Comparison of ENCODE assay signal across 11 cellular contexts in genomic region chr1:37817481-37817880, GRCh38. TPM values are rescaled to one million over a fixed set of nuclear protein-coding genes. Genes with fewer than 3 reads are reported as not detected.
DNase-seq lines count a peak whose midpoint lies in the region; ATAC-seq and TF ChIP-seq lines count a peak whose summit lies in the region.
"Had no signal": no experiment of that assay in that cellular context is flagged by ENCODE, and none has a peak within 500 bp of the region (broad histone marks: within the 10 kb centered on the region; RNA-seq: fewer than 3 reads in every experiment).

No MANE protein-coding gene starts in this region.

- H3K9me3 ChIP-seq in DOHH2 (ENCODE audit: control insufficient read depth, insufficient read depth, low read length): no peaks in the 10 kb centered on the region
- no peaks in the 10 kb centered on the region for H3K9me3 ChIP-seq in esophagus squamous epithelium
- no peaks in the 10 kb centered on the region for H3K9me3 ChIP-seq in colonic mucosa
- no peaks in the 10 kb centered on the region for H3K9me3 ChIP-seq in CD4-positive, alpha-beta T cell (ENCODE audit: control insufficient read depth, low read length)
- H3K9me3 ChIP-seq: psoas muscle had no signal

- H3K27me3 ChIP-seq in DOHH2 (ENCODE audit: control insufficient read depth, low read length) (no peaks in the 10 kb centered on the region), esophagus squamous epithelium (no peaks in the 10 kb centered on the region), colonic mucosa (no peaks in the 10 kb centered on the region)
- H3K27me3 ChIP-seq in CD4-positive, alpha-beta T cell (ENCODE audit: control insufficient read depth, insufficient read depth, low read length): no peaks in the 10 kb centered on the region

- H3K27me3 Mint-ChIP-seq in CD4-positive, alpha-beta T cell: no peaks in the 10 kb centered on the region

- H3K9me2 ChIP-seq in DOHH2 (replicated peaks; ENCODE audit: control insufficient read depth, low read length): no peaks in the 10 kb centered on the region

- H3K4me1 ChIP-seq in DOHH2 (ENCODE audit: control insufficient read depth, low read length) (peaks cover 15% of the 10 kb centered on the region), esophagus squamous epithelium (peaks cover 0 to 13% (median 8%) of the 10 kb centered on the region in 3 donors), colonic mucosa (no peaks in the 10 kb centered on the region)
- H3K4me1 ChIP-seq: psoas muscle had no signal

- peaks cover 66% of the 10 kb centered on the region for H3K36me3 Mint-ChIP-seq in CD4-positive, alpha-beta T cell (ENCODE audit: low read depth)

- no peaks in the 10 kb centered on the region for H3K4me1 Mint-ChIP-seq in CD4-positive, alpha-beta T cell (ENCODE audit: low read depth)

- H3K79me2 ChIP-seq in DOHH2 (ENCODE audit: control insufficient read depth, low read length): no peaks in the 10 kb centered on the region

- ATAC-seq in CD4-positive, alpha-beta T cell (ENCODE audit: poor library complexity): no peak
- ATAC-seq in HG03108 (IDR thresholded peaks at IDR 0.05; ENCODE audit: unreplicated experiment): no peak

- POLR2A ChIA-PET in CD4-positive, alpha-beta T cell (lab: Charles Lee): interaction anchor here (0.6 to 1.0 kb wide), 2 partner anchors 9 to 33 kb away, joined by 3 to 4 read pairs; partner anchors contain the start of gene YRDC

- no peak overlapping the region for H3K27ac Mint-ChIP-seq in CD4-positive, alpha-beta T cell

- CTCF ChIA-PET in CD4-positive, alpha-beta T cell (lab: Charles Lee): interaction anchor here (0.5 to 1.7 kb wide), 2 partner anchors 42 to 226 kb away, joined by 3 to 4 read pairs; partner anchors contain the start of gene MTF1

- no peak overlapping the region for H3K4me2 ChIP-seq in DOHH2 (ENCODE audit: low read length)

- intact Hi-C loops in esophagus squamous epithelium (cut with DNase I) (no loop called here), colonic mucosa (cut with DNase I) (no loop called here)
- intact Hi-C loops in CD4-positive, alpha-beta T cell (cut with DNase I, micrococcal nuclease): no loop called here

- no peak overlapping the region for H3K4me3 Mint-ChIP-seq in CD4-positive, alpha-beta T cell

- H3K27ac ChIP-seq in DOHH2 (ENCODE audit: low read depth, low read length): no peak overlapping the region
- H3K27ac ChIP-seq in esophagus squamous epithelium: peak overlapping the region in 3 of 4 donors; percentile 50 to 66 (median 52)
- H3K27ac ChIP-seq in colonic mucosa: no peak overlapping the region
- H3K27ac ChIP-seq in CD4-positive, alpha-beta T cell (ENCODE audit: low read depth, low read length): no peak overlapping the region
- H3K27ac ChIP-seq: psoas muscle had no signal

- H3K4me3 ChIP-seq in DOHH2 (ENCODE audit: low read length): no peak overlapping the region
- H3K4me3 ChIP-seq in esophagus squamous epithelium: no peak overlapping the region
- H3K4me3 ChIP-seq in colonic mucosa: no peak overlapping the region
- H3K4me3 ChIP-seq: psoas muscle had no signal

- H3K36me3 ChIP-seq in DOHH2 (ENCODE audit: control insufficient read depth, low read length) (peaks cover 64% of the 10 kb centered on the region), esophagus squamous epithelium (peaks cover 0 to 97% (median 35%) of the 10 kb centered on the region in 3 donors), colonic mucosa (peaks cover 15% of the 10 kb centered on the region)

- no peaks in the 10 kb centered on the region for H4K20me1 ChIP-seq in DOHH2 (ENCODE audit: control insufficient read depth, insufficient read depth, low read depth, low read length)

- H3K9ac ChIP-seq in colonic mucosa (ENCODE audit: low read depth in 2 of 2, low read length in 2 of 2): no peak overlapping the region

- H3K9me3 Mint-ChIP-seq in CD4-positive, alpha-beta T cell: no peaks in the 10 kb centered on the region

- 15 to 47% methylated on average over 2 of the region's 2 CpGs for WGBS in esophagus squamous epithelium, 2 donors

- no peak for TF ChIP-seq POLR2A in esophagus squamous epithelium (IDR thresholded peaks at IDR 0.05)

- DNase-seq in NCI-H2196 treated with DMSO at 0.1 percent for 48 hours (lab: John Stamatoyannopoulos, UW; ENCODE audit: unreplicated experiment): peak; percentile 36
- DNase-seq in esophagus squamous epithelium (lab: John Stamatoyannopoulos, UW): no peak
- DNase-seq in midbrain (lab: John Stamatoyannopoulos, UW): peak; percentile 76
- DNase-seq in colonic mucosa: no peak
- no peak for DNase-seq in CD4-positive, alpha-beta T cell
- no peak for DNase-seq in cerebellar nuclear complex (lab: John Stamatoyannopoulos, UW)
- DNase-seq: activated CD4-positive, alpha-beta T cell treated with anti-CD3 and anti-CD28 coated beads, Interleukin-2, amount 50 U/mL, for 1 hour; psoas muscle; SHP77 had no signal

- no peaks in the 10 kb centered on the region for H3F3A ChIP-seq in DOHH2 (ENCODE audit: control insufficient read depth, insufficient read depth)

- TF ChIP-seq CTCF in DOHH2 (IDR thresholded peaks at IDR 0.05; ENCODE audit: low read depth, low read length, poor library complexity, severe bottlenecking): peak; percentile 18
- peak in 1 of 6 experiments; percentile 3 for TF ChIP-seq CTCF in esophagus squamous epithelium (IDR thresholded peaks at IDR 0.05)
- TF ChIP-seq CTCF in colonic mucosa (IDR thresholded peaks at IDR 0.05): no peak
- TF ChIP-seq CTCF in CD4-positive, alpha-beta T cell (IDR thresholded peaks at IDR 0.05): no peak

RNA-seq across cellular contexts. Expression of gene YRDC, which starts 9.5 kb away (rescaled TPM):
- total RNA-seq in esophagus squamous epithelium (10 to 100 TPM; 19.9 to 26.0 (median 21.1) TPM), colonic mucosa (10 to 100 TPM; 14.4 to 16.3 TPM)
- 10 to 100 TPM; 31.1 to 31.2 TPM for total RNA-seq in CD4-positive, alpha-beta T cell

RNA-seq across cellular contexts. Expression of gene C1orf122, which starts 9.9 kb away (rescaled TPM):
- total RNA-seq in esophagus squamous epithelium (10 to 100 TPM; 40.9 to 60.2 (median 52.1) TPM), colonic mucosa (10 to 100 TPM; 28.3 to 51.4 TPM)
- total RNA-seq in CD4-positive, alpha-beta T cell: 10 to 100 TPM; 10.9 to 13.2 TPM

RNA-seq across cellular contexts. Expression of gene MANEAL, which starts 23.8 kb away (rescaled TPM):
- total RNA-seq in esophagus squamous epithelium (1 to 10 TPM; 2.3 to 5.0 (median 3.7) TPM), colonic mucosa (10 to 100 TPM in 1 of 2 donors, 1 to 10 TPM in 1; 6.6 to 18.2 TPM)
- under 1 TPM; 0.33 to 0.53 TPM for total RNA-seq in CD4-positive, alpha-beta T cell

RNA-seq across cellular contexts. Expression of gene MTF1, which starts 41.9 kb away (rescaled TPM):
- total RNA-seq in esophagus squamous epithelium (10 to 100 TPM in 2 of 4 donors, 1 to 10 TPM in 2; 6.3 to 13.4 (median 9.9) TPM), colonic mucosa (10 to 100 TPM; 22.1 to 33.9 TPM)
- total RNA-seq in CD4-positive, alpha-beta T cell: 10 to 100 TPM; 28.1 to 31.2 TPM

RNA-seq across cellular contexts. Expression of gene EPHA10, which starts 52.6 kb away (rescaled TPM):
- total RNA-seq in esophagus squamous epithelium (under 1 TPM in 3 of 4 donors, not detected in 1; 0.19 to 0.49 (median 0.31) TPM), colonic mucosa (10 to 100 TPM; 26.1 to 29.6 TPM)
- not detected for total RNA-seq in CD4-positive, alpha-beta T cell
- total RNA-seq: psoas muscle had no signal

Comparison
In these comparisons a context has a peak if more than half of its experiments do, and no peak if none do; other contexts are left out.
1. H3K27ac ChIP-seq: peak in esophagus squamous epithelium (3 of 4); none in DOHH2 (single experiment), colonic mucosa (single experiment) and CD4-positive, alpha-beta T cell (single experiment).
2. DNase-seq: peak in NCI-H2196 treated with DMSO at 0.1 percent for 48 hours (single experiment) and midbrain (single experiment); none in esophagus squamous epithelium (single experiment), colonic mucosa (single experiment), CD4-positive, alpha-beta T cell (0 of 10) and cerebellar nuclear complex (0 of 2).